7 cellular contexts compared by ENCODE assay signal in genomic region chr5:176040105-176040801, GRCh38.
DNase-seq lines count a peak whose midpoint lies in the region; ATAC-seq and TF ChIP-seq lines count a peak whose summit lies in the region.
"Not testable (repeated sequence)": the region's sequence is repeated elsewhere in the genome, so short reads cannot be mapped to it uniquely, and the experiment has no call there.

No MANE protein-coding gene starts in this region.

- not testable (repeated sequence) for BruUV-seq in PC-3 (replicated peaks; lab: Mats Ljungman, UMichigan)

- not testable (repeated sequence) for TF ChIP-seq POLR2A in esophagus muscularis mucosa (IDR thresholded peaks at IDR 0.05; ENCODE audit: low read depth); sigmoid colon (IDR thresholded peaks at IDR 0.05)

- not testable (repeated sequence) for TF ChIP-seq EP300 in esophagus muscularis mucosa (IDR thresholded peaks at IDR 0.05); sigmoid colon (IDR thresholded peaks at IDR 0.05)

- H3K4me1 ChIP-seq in CD4-positive, alpha-beta memory T cell (ENCODE audit: insufficient read depth, low read length), result peaks cover 42% of the 10 kb centered on the region
- not testable (repeated sequence) for H3K4me1 ChIP-seq in PC-3 (ENCODE audit: insufficient read depth, low read length); esophagus muscularis mucosa; lower lobe of right lung; sigmoid colon

- not testable (repeated sequence) for H3K27me3 Mint-ChIP-seq in CD4-positive, alpha-beta memory T cell; activated T-helper 17 cell treated with anti-CD3 and anti-CD28 coated beads, Interleukin-2, amount 50 U/mL, for 72 hours

- not testable (repeated sequence) for H3K79me2 ChIP-seq in PC-3 (ENCODE audit: low read length)

- H3K27ac ChIP-seq in CD4-positive, alpha-beta memory T cell (ENCODE audit: low read depth, low read length); PC-3 (ENCODE audit: low read length); esophagus muscularis mucosa (replicated peaks in 1 of 4); lower lobe of right lung; sigmoid colon: not testable (repeated sequence)

- not testable (repeated sequence) for H3K27me3 ChIP-seq in CD4-positive, alpha-beta memory T cell (ENCODE audit: insufficient read depth, low read length); PC-3 (ENCODE audit: low read length); lower lobe of right lung (ENCODE audit: low read depth); sigmoid colon
- peaks cover 0 to 12% (median 0%) of the 10 kb centered on the region in 4 donors for H3K27me3 ChIP-seq in esophagus muscularis mucosa

- POLR2A ChIA-PET in CD4-positive, alpha-beta memory T cell (lab: Charles Lee; ENCODE audit: partially characterized antibody); PC-3 (lab: Charles Lee; ENCODE audit: unreplicated experiment): not testable (repeated sequence)

- not testable (repeated sequence) for H4K20me1 ChIP-seq in PC-3 (ENCODE audit: low read length)

- not testable (repeated sequence) for H3K9me3 ChIP-seq in CD4-positive, alpha-beta memory T cell (ENCODE audit: control insufficient read depth in 1 of 2, low read length in 2 of 2); PC-3 (ENCODE audit: low read length); esophagus muscularis mucosa; lower lobe of right lung; sigmoid colon

- not testable (repeated sequence) for H3K9me2 ChIP-seq in PC-3 (replicated peaks; ENCODE audit: low read length)

- not testable (repeated sequence) for H3K36me3 ChIP-seq in CD4-positive, alpha-beta memory T cell (ENCODE audit: insufficient read depth, low read length); PC-3 (ENCODE audit: low read depth, low read length); esophagus muscularis mucosa; lower lobe of right lung; sigmoid colon

- peaks cover 13 to 57% (median 38%) of the 10 kb centered on the region in 4 donors for H3K4me1 Mint-ChIP-seq in CD4-positive, alpha-beta memory T cell
- H3K4me1 Mint-ChIP-seq in activated T-helper 17 cell treated with anti-CD3 and anti-CD28 coated beads, Interleukin-2, amount 50 U/mL, for 72 hours, result peaks cover 34% of the 10 kb centered on the region

- not testable (repeated sequence) for H3F3A ChIP-seq in PC-3 (ENCODE audit: low read length, unreplicated experiment)

- 84% methylated on average over 11 of the region's 12 CpGs for WGBS in esophagus muscularis mucosa
- WGBS in sigmoid colon, 2 donors, result 82 to 88% methylated on average over 12 of the region's 12 CpGs

- not testable (repeated sequence) for H3K36me3 Mint-ChIP-seq in CD4-positive, alpha-beta memory T cell; activated T-helper 17 cell treated with anti-CD3 and anti-CD28 coated beads, Interleukin-2, amount 50 U/mL, for 72 hours (ENCODE audit: low read depth)

- peak overlapping the region; percentile 35 to 85 (median 67) for H3K27ac Mint-ChIP-seq in CD4-positive, alpha-beta memory T cell
- peak overlapping the region; percentile 59 for H3K27ac Mint-ChIP-seq in activated T-helper 17 cell treated with anti-CD3 and anti-CD28 coated beads, Interleukin-2, amount 50 U/mL, for 72 hours

- peak; percentile 60 for ATAC-seq in PC-3
- not testable (repeated sequence) for ATAC-seq in activated T-helper 17 cell treated with anti-CD3 and anti-CD28 coated beads, Interleukin-2, amount 50 U/mL, for 72 hours (replicated peaks); lower lobe of right lung

- not testable (repeated sequence) for DNase-seq in CD4-positive, alpha-beta memory T cell; PC-3
- DNase-seq in cerebellum (ENCODE audit: low spot score) (peak; percentile 0), esophagus muscularis mucosa (ENCODE audit: extremely low spot score) (peak; percentile 90), lower lobe of right lung (peak; percentile 28), sigmoid colon (peak; percentile 53)

- not testable (repeated sequence) for H3K4me2 ChIP-seq in PC-3 (ENCODE audit: low read length)

- CTCF ChIA-PET in CD4-positive, alpha-beta memory T cell (lab: Charles Lee; ENCODE audit: partially characterized antibody); PC-3 (lab: Charles Lee): not testable (repeated sequence)

- not testable (repeated sequence) for H3K4me3 ChIP-seq in CD4-positive, alpha-beta memory T cell (ENCODE audit: low read length in 2 of 2); PC-3 (ENCODE audit: low read length); esophagus muscularis mucosa; lower lobe of right lung; sigmoid colon

- H3K9ac ChIP-seq in PC-3 (ENCODE audit: low read length), result not testable (repeated sequence)

- intact Hi-C loops in CD4-positive, alpha-beta memory T cell (cut with micrococcal nuclease); PC-3 (cut with micrococcal nuclease); esophagus muscularis mucosa (cut with DNase I); lower lobe of right lung (cut with DNase I); sigmoid colon (cut with DNase I): not testable (repeated sequence)

- TF ChIP-seq CTCF in PC-3 (conservative IDR thresholded peaks at IDR 0.05; ENCODE audit: low read depth, low read length); esophagus muscularis mucosa (IDR thresholded peaks at IDR 0.05); lower lobe of right lung (IDR thresholded peaks at IDR 0.05); sigmoid colon (IDR thresholded peaks at IDR 0.05): not testable (repeated sequence)

- not testable (repeated sequence) for H3K9me3 Mint-ChIP-seq in CD4-positive, alpha-beta memory T cell; activated T-helper 17 cell treated with anti-CD3 and anti-CD28 coated beads, Interleukin-2, amount 50 U/mL, for 72 hours

- H2AFZ ChIP-seq in PC-3 (ENCODE audit: low read length), result not testable (repeated sequence)

- H3K4me3 Mint-ChIP-seq in CD4-positive, alpha-beta memory T cell, result peak overlapping the region in 2 of 8 donors; percentile 34 to 38
- H3K4me3 Mint-ChIP-seq in activated T-helper 17 cell treated with anti-CD3 and anti-CD28 coated beads, Interleukin-2, amount 50 U/mL, for 72 hours, result peak overlapping the region; percentile 63
